In genomic region chr7:20700491-20701231, GRCh38 we compare ENCODE assay signal across 2 cellular contexts.
A peak's percentile ranks its signal among the peaks of the same experiment; 100 is the strongest.
TF ChIP-seq lines count a peak whose summit lies in the region.

No MANE protein-coding gene starts in this region.

TF ChIP-seq in HEK293, 187 proteins besides CTCF, POLR2A, EP300 and RAD21:
- TF ChIP-seq ZBTB11 (tag by site-specific recombination; conservative IDR thresholded peaks at IDR 0.05; ENCODE audit: low read depth) (peak; percentile 90), SALL2 (tag by site-specific recombination; IDR thresholded peaks at IDR 0.05; ENCODE audit: borderline replicate concordance) (no peak), ZBTB17 (tag by site-specific recombination; IDR thresholded peaks at IDR 0.05) (peak; percentile 78), ZNF398 (tag by site-specific recombination; IDR thresholded peaks at IDR 0.05) (no peak), GLIS1 (tag by site-specific recombination; IDR thresholded peaks at IDR 0.05) (no peak), ZNF274 (IDR thresholded peaks at IDR 0.05; ENCODE audit: low read length) (no peak), ZNF274 (tag by site-specific recombination; IDR thresholded peaks at IDR 0.05; ENCODE audit: borderline replicate concordance) (no peak), ZNF133 (tag by site-specific recombination; IDR thresholded peaks at IDR 0.05) (no peak), ZNF610 (tag by site-specific recombination; IDR thresholded peaks at IDR 0.05; ENCODE audit: borderline replicate concordance) (no peak), SCRT1 (tag by site-specific recombination; IDR thresholded peaks at IDR 0.05; ENCODE audit: borderline replicate concordance) (no peak), SP7 (tag by site-specific recombination; IDR thresholded peaks at IDR 0.05) (no peak), HIC1 (tag by site-specific recombination; IDR thresholded peaks at IDR 0.05) (no peak), ZNF174 (tag by site-specific recombination; IDR thresholded peaks at IDR 0.05) (no peak)

TF ChIP-seq in H1, 55 proteins besides CTCF, POLR2A, EP300 and RAD21:
- TF ChIP-seq CTBP2 (IDR thresholded peaks at IDR 0.05; ENCODE audit: borderline replicate concordance, insufficient read depth, insufficient read length, low read length) (no peak), SRF (IDR thresholded peaks at IDR 0.05; ENCODE audit: low read depth, low read length) (no peak), E2F6 (IDR thresholded peaks at IDR 0.05) (no peak), ZNF274 (IDR thresholded peaks at IDR 0.05; ENCODE audit: borderline replicate concordance, extremely low read depth, low read length) (no peak), SIX5 (IDR thresholded peaks at IDR 0.05; ENCODE audit: low read depth, low read length) (no peak), EZH2 (IDR thresholded peaks at IDR 0.05; ENCODE audit: low read depth, low read length, severe bottlenecking) (no peak), HDAC2 (IDR thresholded peaks at IDR 0.05; ENCODE audit: borderline replicate concordance in 1 of 2, low read depth in 2 of 2, low read length in 2 of 2) (no peak), CHD1 (IDR thresholded peaks at IDR 0.05; ENCODE audit: low read depth, low read length) (no peak), RXRA (IDR thresholded peaks at IDR 0.05; ENCODE audit: insufficient read depth, low read depth, low read length) (no peak), ASH2L (IDR thresholded peaks at IDR 0.05; ENCODE audit: low read length) (no peak)
